ENCODE assay signal across 8 cellular contexts in genomic region chr2:176096986-176097819, GRCh38. TPM values are rescaled to one million over a fixed set of nuclear protein-coding genes. Genes with fewer than 3 reads are reported as not detected.
A peak's percentile ranks its signal among the peaks of the same experiment; 100 is the strongest.
DNase-seq lines count a peak whose midpoint lies in the region; ATAC-seq and TF ChIP-seq lines count a peak whose summit lies in the region.

No MANE protein-coding gene starts in this region.

- H3K27me3 Mint-ChIP-seq in endothelial cell (ENCODE audit: unreplicated experiment) (peaks cover 52% of the 10 kb centered on the region), mesothelial cell of epicardium (ENCODE audit: low read depth) (peaks cover 93% of the 10 kb centered on the region)

- H3K36me3 Mint-ChIP-seq in endothelial cell (ENCODE audit: low read depth, unreplicated experiment) (no peaks in the 10 kb centered on the region), mesothelial cell of epicardium (no peaks in the 10 kb centered on the region)

- H3K9me3 Mint-ChIP-seq in endothelial cell (ENCODE audit: unreplicated experiment) (no peaks in the 10 kb centered on the region), mesothelial cell of epicardium (no peaks in the 10 kb centered on the region)

- peaks cover 27% of the 10 kb centered on the region for H3K27me3 ChIP-seq in BJ (ENCODE audit: control insufficient read depth, insufficient read depth, low read length)

- no peaks in the 10 kb centered on the region for H3K36me3 ChIP-seq in BJ (ENCODE audit: control insufficient read depth, insufficient read depth, low read length)

- H3K27ac Mint-ChIP-seq in endothelial cell (ENCODE audit: unreplicated experiment) (no peak overlapping the region), mesothelial cell of epicardium (no peak overlapping the region)

- H3K4me3 Mint-ChIP-seq in endothelial cell (ENCODE audit: unreplicated experiment): peak overlapping the region; percentile 47
- H3K4me3 Mint-ChIP-seq in mesothelial cell of epicardium: peak overlapping the region; percentile 35

- TF ChIP-seq CTCF in BJ (IDR thresholded peaks at IDR 0.05; ENCODE audit: insufficient read depth, low read depth, low read length) (peak; percentile 94), endothelial cell (IDR thresholded peaks at IDR 0.05; ENCODE audit: unreplicated experiment) (peak; percentile 43), mesothelial cell of epicardium (IDR thresholded peaks at IDR 0.05; ENCODE audit: unreplicated experiment) (peak; percentile 54)

- H3K4me1 Mint-ChIP-seq in endothelial cell (ENCODE audit: unreplicated experiment) (peaks cover 30% of the 10 kb centered on the region), mesothelial cell of epicardium (peaks cover 8% of the 10 kb centered on the region)

- peak overlapping the region; percentile 52 for H3K4me3 ChIP-seq in BJ (ENCODE audit: low read depth, low read length)

- CTCF ChIA-PET in BJ (lab: Yijun Ruan, JAX): interaction anchor here (0.7 to 4.6 kb wide), 30 partner anchors 8 to 1400 kb away, joined by 3 to 48 read pairs (median 4); partner anchors contain the start of genes EVX2 and HOXD9

- POLR2A ChIA-PET in BJ (lab: Charles Lee): no interaction called here

- ATAC-seq in GM18868 (IDR thresholded peaks at IDR 0.05; ENCODE audit: unreplicated experiment) (peak; percentile 95), HG03175 (IDR thresholded peaks at IDR 0.05; ENCODE audit: unreplicated experiment) (peak; percentile 79)

- DNase-seq in BJ (ENCODE audit: low read depth): no peak
- peak; percentile 78 for DNase-seq in NCI-H510A (lab: John Stamatoyannopoulos, UW)
- DNase-seq in activated CD4-positive, alpha-beta T cell treated with anti-CD3 and anti-CD28 coated beads, Interleukin-2, amount 50 U/mL, for 24 hours (ENCODE audit: low read depth in 1 of 2, low spot score in 1 of 2): peak; percentile 35 to 45
- peak; percentile 75 for DNase-seq in endothelial cell (ENCODE audit: low spot score)
- peak in 1 of 2 experiments; percentile 75 for DNase-seq in mesothelial cell of epicardium (ENCODE audit: low spot score in 2 of 2, unreplicated experiment in 2 of 2)
- DNase-seq in stimulated activated CD8-positive, alpha-beta memory T cell treated with anti-CD3 and anti-CD28 coated beads, Interleukin-4, amount 100 ng/mL, for 48 hours: peak; percentile 76

RNA-seq across cellular contexts. Expression of gene HOXD12, which starts 2.4 kb away (rescaled TPM):
- polyA plus RNA-seq in BJ (2011; rRNA removed): not detected in 2 replicates
- not detected in 2 replicates for polyA minus RNA-seq in BJ (2011; rRNA and poly(A)+ RNA removed)
- total RNA-seq in endothelial cell (ENCODE audit: unreplicated experiment): not detected
- total RNA-seq in mesothelial cell of epicardium: 0.27 to 0.40 TPM (median 0.27 TPM) in 3 replicates

RNA-seq across cellular contexts. Expression of gene HOXD13, which starts 4.7 kb away (rescaled TPM):
- 0.43 and 0.71 TPM in 2 replicates for polyA plus RNA-seq in BJ (2011; rRNA removed)
- 0.26 and 0.62 TPM in 2 replicates for polyA minus RNA-seq in BJ (2011; rRNA and poly(A)+ RNA removed)
- not detected for total RNA-seq in endothelial cell (ENCODE audit: unreplicated experiment)
- 0.49 to 0.63 TPM (median 0.56 TPM) in 3 replicates for total RNA-seq in mesothelial cell of epicardium

RNA-seq across cellular contexts. Expression of gene HOXD11, which starts 9.9 kb away (rescaled TPM):
- 9.8 and 9.9 TPM in 2 replicates for polyA plus RNA-seq in BJ (2011; rRNA removed)
- 2.1 and 3.4 TPM in 2 replicates for polyA minus RNA-seq in BJ (2011; rRNA and poly(A)+ RNA removed)
- total RNA-seq in endothelial cell (ENCODE audit: unreplicated experiment) (not detected), mesothelial cell of epicardium (1.9 to 3.0 TPM (median 2.2 TPM) in 3 replicates)

RNA-seq across cellular contexts. Expression of gene EVX2, which starts 13.4 kb away (rescaled TPM):
- polyA plus RNA-seq in BJ (2011; rRNA removed): not detected in 2 replicates
- not detected in 2 replicates for polyA minus RNA-seq in BJ (2011; rRNA and poly(A)+ RNA removed)
- total RNA-seq in endothelial cell (ENCODE audit: unreplicated experiment) (not detected), mesothelial cell of epicardium (0.07 to 0.09 TPM in 2 of 3 replicates, not detected in the other)

RNA-seq across cellular contexts. Expression of gene HOXD10, which starts 19.4 kb away (rescaled TPM):
- 11.0 and 12.6 TPM in 2 replicates for polyA plus RNA-seq in BJ (2011; rRNA removed)
- 3.4 and 5.9 TPM in 2 replicates for polyA minus RNA-seq in BJ (2011; rRNA and poly(A)+ RNA removed)
- not detected for total RNA-seq in endothelial cell (ENCODE audit: unreplicated experiment)
- 3.2 to 4.1 TPM (median 3.9 TPM) in 3 replicates for total RNA-seq in mesothelial cell of epicardium

Comparison
In these comparisons a context has a peak if more than half of its experiments do, and no peak if none do; other contexts are left out.
1. CTCF ChIP-seq: peak in every context shown above with its lines; median percentile 94 in BJ; 54 in mesothelial cell of epicardium; 43 in endothelial cell.